Comparison of ENCODE assay signal across 2 cellular contexts in the genomic region with DNA sequence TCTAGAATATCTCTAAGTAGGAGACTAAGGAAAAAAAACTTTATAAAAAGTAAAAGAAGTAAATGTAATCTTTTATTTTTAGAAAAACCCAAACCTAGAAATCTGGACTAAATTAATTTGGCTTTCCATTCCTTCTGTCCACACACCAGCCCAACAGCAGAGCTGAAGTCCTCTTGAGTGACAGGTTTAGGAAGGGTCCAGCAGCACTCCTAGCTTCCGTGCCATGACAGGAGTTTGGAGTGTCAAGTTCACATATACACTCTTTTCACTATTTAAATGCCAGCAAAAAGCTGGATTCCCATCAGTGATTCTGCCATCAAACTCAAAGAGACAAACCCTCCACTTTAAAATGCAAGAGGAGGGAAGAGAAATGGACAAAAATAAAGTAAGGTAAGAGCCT.
TF ChIP-seq lines count a peak whose summit lies in the region.

No MANE protein-coding gene starts in this region.

TF ChIP-seq in GM23338, 12 proteins besides CTCF, POLR2A, EP300 and RAD21:
- TF ChIP-seq POLR2AphosphoS5 (IDR thresholded peaks at IDR 0.05; ENCODE audit: low read depth): no peak
- TF ChIP-seq, protein P1, sequence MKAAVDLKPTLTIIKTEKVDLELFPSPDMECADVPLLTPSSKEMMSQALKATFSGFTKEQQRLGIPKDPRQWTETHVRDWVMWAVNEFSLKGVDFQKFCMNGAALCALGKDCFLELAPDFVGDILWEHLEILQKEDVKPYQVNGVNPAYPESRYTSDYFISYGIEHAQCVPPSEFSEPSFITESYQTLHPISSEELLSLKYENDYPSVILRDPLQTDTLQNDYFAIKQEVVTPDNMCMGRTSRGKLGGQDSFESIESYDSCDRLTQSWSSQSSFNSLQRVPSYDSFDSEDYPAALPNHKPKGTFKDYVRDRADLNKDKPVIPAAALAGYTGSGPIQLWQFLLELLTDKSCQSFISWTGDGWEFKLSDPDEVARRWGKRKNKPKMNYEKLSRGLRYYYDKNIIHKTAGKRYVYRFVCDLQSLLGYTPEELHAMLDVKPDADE (IDR thresholded peaks at IDR 0.05): no peak

TF ChIP-seq in H1, 55 proteins besides CTCF, POLR2A, EP300 and RAD21:
- TF ChIP-seq FOSL1 (IDR thresholded peaks at IDR 0.05; ENCODE audit: insufficient read depth, low read depth, low read length) (no peak), SAP30 (IDR thresholded peaks at IDR 0.05; ENCODE audit: insufficient read depth, insufficient replicate concordance, low read length) (no peak)
